ENCODE assay signal across 21 cellular contexts in the genomic region with DNA sequence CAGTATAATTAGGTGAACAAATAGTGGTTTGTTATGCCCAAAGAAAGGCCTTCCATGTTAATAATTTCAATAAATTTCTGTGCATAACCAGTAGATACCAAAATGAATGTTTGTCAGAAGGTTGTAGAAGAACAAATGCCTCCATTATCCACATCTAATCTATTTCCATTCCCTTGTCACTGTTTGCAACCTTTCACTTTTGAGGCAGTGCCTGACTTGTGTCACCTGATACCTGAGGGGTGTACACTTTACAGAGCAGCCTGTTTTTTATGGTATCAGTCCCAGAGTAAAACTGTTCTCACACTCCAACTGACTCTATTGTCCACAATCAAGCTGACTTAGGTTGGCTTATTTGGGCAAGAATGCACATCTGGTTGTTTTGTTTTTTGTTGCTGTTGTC. TPM values are rescaled to one million over a fixed set of nuclear protein-coding genes. Genes with fewer than 3 reads are reported as not detected.
"Had no signal": no experiment of that assay in that cellular context is flagged by ENCODE, and none has a peak within 500 bp of the region (broad histone marks: within the 10 kb centered on the region; RNA-seq: fewer than 3 reads in every experiment).

No MANE protein-coding gene starts in this region.

- ATAC-seq: esophagus mucosa; heart left ventricle; left lobe of liver; mucosa of descending colon; naive thymus-derived CD8-positive, alpha-beta T cell; stimulated activated naive B cell treated with anti-CD40 and anti-IgM and Interleukin-4, amounts not matched to agents 10 μg/mL and 1 μg/mL and 100 μg/mL, for 72 hours; stimulated activated naive CD8-positive, alpha-beta T cell treated with anti-CD3 and anti-CD28 coated beads, Interleukin-15, amount 100 ng/mL, for 72 hours had no signal

- H3K27me3 Mint-ChIP-seq: stimulated activated naive B cell treated with anti-CD40 and anti-IgM and Interleukin-4, amounts not matched to agents 10 μg/mL and 1 μg/mL and 100 μg/mL, for 72 hours had no signal

- H3K4me3 ChIP-seq: dorsolateral prefrontal cortex, heart left ventricle, mucosa of descending colon, prostate gland, spleen, testis, tibial nerve had no signal

- H3K4me1 ChIP-seq: heart left ventricle, parathyroid adenoma, prostate gland, spleen, testis, tibial nerve had no signal

- H3K4me3 Mint-ChIP-seq: naive thymus-derived CD8-positive, alpha-beta T cell; stimulated activated naive B cell treated with anti-CD40 and anti-IgM and Interleukin-4, amounts not matched to agents 10 μg/mL and 1 μg/mL and 100 μg/mL, for 72 hours; stimulated activated naive CD8-positive, alpha-beta T cell treated with anti-CD3 and anti-CD28 coated beads, Interleukin-15, amount 100 ng/mL, for 72 hours had no signal

- H3K9me3 ChIP-seq: mucosa of descending colon, prostate gland, testis had no signal

- FAIRE-seq: frontal cortex had no signal

- H3K36me3 Mint-ChIP-seq: naive thymus-derived CD8-positive, alpha-beta T cell; stimulated activated naive B cell treated with anti-CD40 and anti-IgM and Interleukin-4, amounts not matched to agents 10 μg/mL and 1 μg/mL and 100 μg/mL, for 72 hours had no signal

- H2AFZ ChIP-seq: parathyroid adenoma had no signal

- H3K9me3 Mint-ChIP-seq: stimulated activated naive CD8-positive, alpha-beta T cell treated with anti-CD3 and anti-CD28 coated beads, Interleukin-15, amount 100 ng/mL, for 72 hours had no signal

- H3K79me2 ChIP-seq: parathyroid adenoma had no signal

- H3K9ac ChIP-seq: parathyroid adenoma had no signal

- H3K27ac ChIP-seq: dorsolateral prefrontal cortex, parathyroid adenoma, prostate gland, spleen, testis, tibial nerve had no signal

- H3K27ac Mint-ChIP-seq: naive thymus-derived CD8-positive, alpha-beta T cell; stimulated activated naive B cell treated with anti-CD40 and anti-IgM and Interleukin-4, amounts not matched to agents 10 μg/mL and 1 μg/mL and 100 μg/mL, for 72 hours; stimulated activated naive CD8-positive, alpha-beta T cell treated with anti-CD3 and anti-CD28 coated beads, Interleukin-15, amount 100 ng/mL, for 72 hours had no signal

- H3K4me1 Mint-ChIP-seq: naive thymus-derived CD8-positive, alpha-beta T cell; stimulated activated naive B cell treated with anti-CD40 and anti-IgM and Interleukin-4, amounts not matched to agents 10 μg/mL and 1 μg/mL and 100 μg/mL, for 72 hours; stimulated activated naive CD8-positive, alpha-beta T cell treated with anti-CD3 and anti-CD28 coated beads, Interleukin-15, amount 100 ng/mL, for 72 hours had no signal

- DNase-seq: cortex of kidney; dorsolateral prefrontal cortex; effector CD8-positive, alpha-beta T cell; heart left ventricle; hippocampal formation; mammary epithelial cell; mucosa of descending colon; naive thymus-derived CD8-positive, alpha-beta T cell; spleen; stimulated activated CD4-positive, alpha-beta T cell treated with anti-CD3 and anti-CD28 coated beads, Interleukin-15, amount 100 ng/mL, for 24 hours; stimulated activated CD4-positive, alpha-beta T cell treated with anti-CD3 and anti-CD28 coated beads, Interleukin-1b, Interleukin-23, amount 100 ng/mL, for 48 hours; stimulated activated CD4-positive, alpha-beta T cell treated with anti-CD3 and anti-CD28 coated beads, Interleukin-4, amount 100 ng/mL, for 4 hours; stimulated activated naive B cell treated with anti-CD40 and anti-IgM and Interleukin-4, amounts not matched to agents 10 μg/mL and 1 μg/mL and 100 μg/mL, for 72 hours; stimulated activated naive CD8-positive, alpha-beta T cell treated with anti-CD3 and anti-CD28 coated beads, Interleukin-15, amount 100 ng/mL, for 72 hours; testis had no signal

- H3K27me3 ChIP-seq: dorsolateral prefrontal cortex, heart left ventricle, spleen, testis, tibial nerve had no signal

- H3K36me3 ChIP-seq: heart left ventricle, prostate gland, spleen, tibial nerve had no signal

RNA-seq across cellular contexts. Expression of a gene that starts 40.1 kb away (rescaled TPM):
- total RNA-seq: mammary epithelial cell; naive thymus-derived CD8-positive, alpha-beta T cell had no signal
- polyA plus RNA-seq: mammary epithelial cell; naive thymus-derived CD8-positive, alpha-beta T cell had no signal
